21 cellular contexts compared by ENCODE assay signal in genomic region chr12:122481861-122482260, GRCh38. TPM values are rescaled to one million over a fixed set of nuclear protein-coding genes. Genes with fewer than 3 reads are reported as not detected.
DNase-seq lines count a peak whose midpoint lies in the region; ATAC-seq and TF ChIP-seq lines count a peak whose summit lies in the region.
"Had no signal": no experiment of that assay in that cellular context is flagged by ENCODE, and none has a peak within 500 bp of the region (broad histone marks: within the 10 kb centered on the region; RNA-seq: fewer than 3 reads in every experiment).

No MANE protein-coding gene starts in this region.

- no peak overlapping the region for H3K4me3 Mint-ChIP-seq in activated naive CD8-positive, alpha-beta T cell
- H3K4me3 Mint-ChIP-seq in activated naive CD8-positive, alpha-beta T cell treated with anti-CD3 and anti-CD28 coated beads, Interleukin-2, amount 50 U/mL, for 24 hours: no peak overlapping the region
- no peak overlapping the region for H3K4me3 Mint-ChIP-seq in chondrocyte (ENCODE audit: unreplicated experiment)
- no peak overlapping the region for H3K4me3 Mint-ChIP-seq in osteocyte (ENCODE audit: unreplicated experiment)
- H3K4me3 Mint-ChIP-seq: B cell; CD4-positive, CD25-positive, alpha-beta regulatory T cell; CD8-positive, alpha-beta memory T cell; GM23338; IgD-negative memory B cell had no signal

- no peak for DNase-seq in activated naive CD8-positive, alpha-beta T cell treated with anti-CD3 and anti-CD28 coated beads, Interleukin-2, amount 50 U/mL, for 24 hours
- DNase-seq in adipocyte (ENCODE audit: low read depth) (peak; percentile 68), chondrocyte (ENCODE audit: low spot score) (no peak), osteocyte (ENCODE audit: extremely low spot score, unreplicated experiment) (no peak), prostate gland (ENCODE audit: low spot score) (no peak), NCI-H2171 treated with DMSO at 0.1 percent for 48 hours (lab: John Stamatoyannopoulos, UW) (no peak)
- DNase-seq: 8988T; CD4-positive, CD25-positive, alpha-beta regulatory T cell; CD8-positive, alpha-beta memory T cell; COR-L47; DMS 273 treated with DMSO at 0.1 percent for 48 hours; DMS53; DND-41; GDM1; HCEC 1CT had no signal

- H3K4me1 ChIP-seq in adipocyte (ENCODE audit: control insufficient read depth, insufficient read depth, low read length): no peaks in the 10 kb centered on the region
- no peaks in the 10 kb centered on the region for H3K4me1 ChIP-seq in prostate gland (replicated peaks)
- H3K4me1 ChIP-seq: BLaER1 treated with 17β-estradiol and CSF1 and Interleukin-3, amounts not matched to agents 10 nM and 100 nM had no signal

- peaks cover 11% of the 10 kb centered on the region for H3K36me3 Mint-ChIP-seq in activated naive CD8-positive, alpha-beta T cell
- peaks cover 53% of the 10 kb centered on the region for H3K36me3 Mint-ChIP-seq in activated naive CD8-positive, alpha-beta T cell treated with anti-CD3 and anti-CD28 coated beads, Interleukin-2, amount 50 U/mL, for 24 hours (ENCODE audit: low read depth)
- H3K36me3 Mint-ChIP-seq in chondrocyte (ENCODE audit: low read depth) (peaks cover 45% of the 10 kb centered on the region), osteocyte (ENCODE audit: unreplicated experiment) (peaks cover 56% of the 10 kb centered on the region)

- intact Hi-C loops in prostate gland (cut with DNase I): no loop called here

- H3K9me3 ChIP-seq in adipocyte (ENCODE audit: control insufficient read depth, low read length) (no peaks in the 10 kb centered on the region), prostate gland (no peaks in the 10 kb centered on the region)
- H3K9me3 ChIP-seq: BLaER1 treated with 17β-estradiol and CSF1 and Interleukin-3, amounts not matched to agents 10 nM and 100 nM had no signal

- no peak for TF ChIP-seq POLR2A in prostate gland (IDR thresholded peaks at IDR 0.05)

- peak overlapping the region; percentile 11 for H3K27ac Mint-ChIP-seq in activated naive CD8-positive, alpha-beta T cell
- H3K27ac Mint-ChIP-seq in activated naive CD8-positive, alpha-beta T cell treated with anti-CD3 and anti-CD28 coated beads, Interleukin-2, amount 50 U/mL, for 24 hours: no peak overlapping the region
- H3K27ac Mint-ChIP-seq in chondrocyte (ENCODE audit: unreplicated experiment) (peak overlapping the region; percentile 2), osteocyte (ENCODE audit: unreplicated experiment) (peak overlapping the region; percentile 45)
- H3K27ac Mint-ChIP-seq: B cell; CD4-positive, CD25-positive, alpha-beta regulatory T cell; GM23338; IgD-negative memory B cell had no signal

- peaks cover 84% of the 10 kb centered on the region for H3K36me3 ChIP-seq in adipocyte (ENCODE audit: control insufficient read depth, insufficient read depth, low read length, severe bottlenecking)
- H3K36me3 ChIP-seq in prostate gland: peaks cover 0 to 2% of the 10 kb centered on the region in 2 donors

- no peak overlapping the region for H3K27ac ChIP-seq in prostate gland
- H3K27ac ChIP-seq: BLaER1 treated with 17β-estradiol and CSF1 and Interleukin-3, amounts not matched to agents 10 nM and 100 nM had no signal

- H3K27me3 ChIP-seq in adipocyte (replicated peaks; ENCODE audit: control insufficient read depth, insufficient read depth, low read length): no peaks in the 10 kb centered on the region
- no peaks in the 10 kb centered on the region for H3K27me3 ChIP-seq in prostate gland (replicated peaks; ENCODE audit: insufficient read depth)
- H3K27me3 ChIP-seq: BLaER1 treated with 17β-estradiol and CSF1 and Interleukin-3, amounts not matched to agents 10 nM and 100 nM had no signal

- H3K27me3 Mint-ChIP-seq in activated naive CD8-positive, alpha-beta T cell: no peaks in the 10 kb centered on the region
- H3K27me3 Mint-ChIP-seq in activated naive CD8-positive, alpha-beta T cell treated with anti-CD3 and anti-CD28 coated beads, Interleukin-2, amount 50 U/mL, for 24 hours: no peaks in the 10 kb centered on the region
- H3K27me3 Mint-ChIP-seq in chondrocyte (ENCODE audit: low read depth) (no peaks in the 10 kb centered on the region), osteocyte (ENCODE audit: unreplicated experiment) (no peaks in the 10 kb centered on the region)
- H3K27me3 Mint-ChIP-seq: B cell; CD4-positive, CD25-positive, alpha-beta regulatory T cell; CD8-positive, alpha-beta memory T cell; IgD-negative memory B cell had no signal

- no peak for TF ChIP-seq CTCF in chondrocyte (IDR thresholded peaks at IDR 0.05)
- no peak for TF ChIP-seq CTCF in osteocyte (IDR thresholded peaks at IDR 0.05)
- no peak for TF ChIP-seq CTCF in prostate gland (IDR thresholded peaks at IDR 0.05)

- H3K9ac ChIP-seq in adipocyte (ENCODE audit: low read length): no peak overlapping the region
- H3K9ac ChIP-seq: BLaER1 treated with 17β-estradiol and CSF1 and Interleukin-3, amounts not matched to agents 10 nM and 100 nM had no signal

- no peak for ATAC-seq in activated naive CD8-positive, alpha-beta T cell treated with anti-CD3 and anti-CD28 coated beads, Interleukin-2, amount 50 U/mL, for 24 hours
- no peak for ATAC-seq in HG03432 (IDR thresholded peaks at IDR 0.05; ENCODE audit: unreplicated experiment)
- ATAC-seq: GM23338 had no signal

- H3K4me1 Mint-ChIP-seq in activated naive CD8-positive, alpha-beta T cell (ENCODE audit: low read depth): peaks cover 3% of the 10 kb centered on the region
- peaks cover 10% of the 10 kb centered on the region for H3K4me1 Mint-ChIP-seq in activated naive CD8-positive, alpha-beta T cell treated with anti-CD3 and anti-CD28 coated beads, Interleukin-2, amount 50 U/mL, for 24 hours
- H3K4me1 Mint-ChIP-seq in chondrocyte (ENCODE audit: low read depth) (peaks cover 3% of the 10 kb centered on the region), osteocyte (ENCODE audit: unreplicated experiment) (peaks cover 11% of the 10 kb centered on the region)
- H3K4me1 Mint-ChIP-seq: B cell, GM23338, IgD-negative memory B cell had no signal

- 93% methylated on average over 6 of the region's 6 CpGs for WGBS in prostate gland

- no peaks in the 10 kb centered on the region for H3K9me3 Mint-ChIP-seq in activated naive CD8-positive, alpha-beta T cell (ENCODE audit: low read depth)
- no peaks in the 10 kb centered on the region for H3K9me3 Mint-ChIP-seq in activated naive CD8-positive, alpha-beta T cell treated with anti-CD3 and anti-CD28 coated beads, Interleukin-2, amount 50 U/mL, for 24 hours
- no peaks in the 10 kb centered on the region for H3K9me3 Mint-ChIP-seq in chondrocyte (ENCODE audit: low read depth)
- H3K9me3 Mint-ChIP-seq in osteocyte (ENCODE audit: unreplicated experiment): no peaks in the 10 kb centered on the region
- H3K9me3 Mint-ChIP-seq: CD4-positive, CD25-positive, alpha-beta regulatory T cell; CD8-positive, alpha-beta memory T cell; GM23338; IgD-negative memory B cell had no signal

- H3K4me3 ChIP-seq in adipocyte (ENCODE audit: low read length) (no peak overlapping the region), prostate gland (no peak overlapping the region)
- H3K4me3 ChIP-seq: BLaER1 treated with 17β-estradiol and CSF1 and Interleukin-3, amounts not matched to agents 10 nM and 100 nM; GM23338 had no signal

RNA-seq across cellular contexts. Expression of gene ZCCHC8, which starts 18.9 kb away (rescaled TPM):
- total RNA-seq in chondrocyte (16.8 to 21.8 TPM (median 20.2 TPM) in 3 replicates), osteocyte (27.6 and 28.0 TPM in 2 replicates), prostate gland (10 to 100 TPM; 17.3 to 20.1 TPM)

RNA-seq across cellular contexts. Expression of gene RSRC2, which starts 44.9 kb away (rescaled TPM):
- total RNA-seq in chondrocyte (50.7 to 61.5 TPM (median 51.0 TPM) in 3 replicates), osteocyte (64.9 and 67.9 TPM in 2 replicates), prostate gland (10 to 100 TPM; 53.0 to 61.9 TPM)

RNA-seq across cellular contexts. Expression of gene KNTC1, which starts 45.2 kb away (rescaled TPM):
- total RNA-seq in chondrocyte (9.2 to 22.6 TPM (median 11.8 TPM) in 3 replicates), osteocyte (14.1 and 18.5 TPM in 2 replicates), prostate gland (10 to 100 TPM; 10.8 to 28.6 TPM)

RNA-seq across cellular contexts. Expression of gene CLIP1, which starts 59.4 kb away (rescaled TPM):
- total RNA-seq in chondrocyte (74.1 to 101 TPM (median 94.7 TPM) in 3 replicates), osteocyte (100.0 and 103 TPM in 2 replicates), prostate gland (10 to 100 TPM; 59.9 to 84.1 TPM)
